ENCODE assay signal across 8 cellular contexts in genomic region chr6:109187399-109188114, GRCh38.
DNase-seq lines count a peak whose midpoint lies in the region; ATAC-seq lines count a peak whose summit lies in the region.

No MANE protein-coding gene starts in this region.

- intact Hi-C loops in Right ventricle myocardium superior (cut with DNase I) = loop anchor here (5.0 kb wide), 1 partner anchor 195 kb away; the partner anchor contains the start of gene CD164

- peak; percentile 27 for DNase-seq in DMS114 treated with DMSO at 0.1 percent for 48 hours (lab: John Stamatoyannopoulos, UW; ENCODE audit: unreplicated experiment)
- DNase-seq in HT1080 (ENCODE audit: low read depth) = peak; percentile 23
- DNase-seq in SHP77 (lab: John Stamatoyannopoulos, UW) = peak; percentile 52 to 56
- peak; percentile 30 for DNase-seq in activated gamma-delta T cell treated with anti-CD3 and anti-CD28 coated beads, Interleukin-2, amount 50 U/mL, for 16 hours (ENCODE audit: low read depth)
- peak; percentile 58 for DNase-seq in Right ventricle myocardium superior
- peak; percentile 58 for DNase-seq in putamen (ENCODE audit: low spot score)
- no peak for DNase-seq in NCI-H2081 treated with DMSO at 0.1 percent for 48 hours (lab: John Stamatoyannopoulos, UW)

- ATAC-seq in Right ventricle myocardium superior (ENCODE audit: poor library complexity) = peak; percentile 79
- ATAC-seq in GM21737 (IDR thresholded peaks at IDR 0.05; ENCODE audit: unreplicated experiment) = no peak
